8 cellular contexts compared by ENCODE assay signal in the genomic region with DNA sequence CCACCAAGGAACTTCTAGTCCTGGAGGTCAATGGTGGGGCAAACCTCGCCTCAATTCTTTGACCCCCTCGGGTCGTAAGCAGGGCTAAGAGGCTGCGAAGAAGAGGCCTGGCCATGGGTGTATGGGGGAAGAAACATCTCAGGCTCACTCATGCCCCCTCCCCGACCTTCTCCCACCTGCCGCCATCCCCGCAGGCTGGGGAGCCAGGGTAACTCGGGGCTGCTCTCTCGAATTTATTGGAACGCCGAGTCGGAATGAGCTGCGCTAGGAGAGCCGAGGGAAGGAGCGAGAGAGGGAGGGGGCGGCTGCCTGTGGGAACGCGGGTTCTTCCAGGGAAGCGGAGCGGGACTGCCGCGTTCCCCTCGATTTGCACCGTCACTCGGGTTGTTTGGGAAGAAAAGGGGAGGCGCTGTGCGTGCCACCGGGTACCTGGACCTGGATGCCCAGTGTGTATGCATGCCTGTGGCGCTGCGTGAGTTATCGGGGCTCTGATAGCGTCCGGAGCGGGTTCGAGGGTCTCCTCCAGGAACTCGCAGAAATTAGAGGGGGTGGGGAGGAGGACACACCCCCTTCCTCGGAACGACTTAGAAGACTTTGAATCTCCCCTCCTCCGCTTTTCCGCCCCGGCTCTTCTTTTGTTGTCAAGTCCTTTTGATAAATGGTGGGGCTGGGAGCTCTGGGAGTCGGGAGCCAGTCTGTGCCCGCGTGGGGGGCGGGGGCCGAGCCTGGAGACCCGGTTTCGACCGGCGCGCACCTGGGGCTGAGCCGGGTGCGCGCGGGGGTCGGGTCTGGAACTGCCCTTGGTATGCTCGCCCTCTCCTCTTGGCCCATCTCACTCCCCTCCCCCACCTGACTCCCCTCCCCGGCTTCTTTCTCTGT. TPM values are rescaled to one million over a fixed set of nuclear protein-coding genes. Genes with fewer than 3 reads are reported as not detected.
DNase-seq lines count a peak whose midpoint lies in the region; FAIRE-seq and TF ChIP-seq lines count a peak whose summit lies in the region.

No MANE protein-coding gene starts in this region.

- H3K9me3 ChIP-seq in H1 (ENCODE audit: insufficient read depth in 2 of 2, low read depth in 1 of 2, low read length in 1 of 2) (no peaks in the 10 kb centered on the region; a peak in 1 of 4 replicates), mucosa of stomach (ENCODE audit: control insufficient read depth, low read length) (no peaks in the 10 kb centered on the region), Karpas-422 (ENCODE audit: low read length) (peaks cover 3% of the 10 kb centered on the region; the same call in 1 of the 2 replicates)

- in situ Hi-C loops in ACHN (cut with HindIII; ENCODE audit: low pct_ligation_motif_present, low pct_unique_long_range_greater_than_20kb, low sequenced_read_pairs): no loop called here

- H4K8ac ChIP-seq in H1 (ENCODE audit: extremely low read depth, insufficient read depth, low read length): no peak overlapping the region

- no peak overlapping the region for H3K27ac ChIP-seq in H1 (ENCODE audit: low read depth, low read length)
- H3K27ac ChIP-seq in Karpas-422 (ENCODE audit: low read length): no peak overlapping the region

- no peak for TF ChIP-seq EP300 in H1 (IDR thresholded peaks at IDR 0.05; ENCODE audit: borderline replicate concordance in 1 of 2, low read depth in 2 of 2, low read length in 2 of 2)

- no peak overlapping the region for H2AK5ac ChIP-seq in H1 (ENCODE audit: low read depth, low read length)

- H3K79me1 ChIP-seq in H1 (ENCODE audit: low read depth, low read length): no peaks in the 10 kb centered on the region

- WGBS in H1 (ENCODE audit: extremely low coverage in 1 of 2, insufficient coverage in 1 of 2, insufficient read length in 1 of 2, insufficient replicate concordance in 2 of 2, low coverage in 1 of 2, low lambda C conversion rate in 2 of 2, missing lambda C conversion rate in 1 of 2), 2 experiments: 1% methylated on average over 40 of the region's 58 CpGs; no CpG with 5 or more reads in 1 of the 2 experiments

- H2BK5ac ChIP-seq in H1 (ENCODE audit: low read depth, low read length): no peak overlapping the region

- no peak overlapping the region for H2BK120ac ChIP-seq in H1 (replicated peaks; ENCODE audit: low read depth, low read length)

- no peaks in the 10 kb centered on the region for H3K79me2 ChIP-seq in H1 (ENCODE audit: control insufficient read depth in 1 of 2, insufficient read depth in 2 of 2, low read length in 2 of 2)
- no peaks in the 10 kb centered on the region for H3K79me2 ChIP-seq in Karpas-422 (ENCODE audit: low read length)

- no peak for TF ChIP-seq POLR2A in H1 (IDR thresholded peaks at IDR 0.05; ENCODE audit: control extremely low read depth in 1 of 2, low read depth in 2 of 2, low read length in 2 of 2)

- H3K56ac ChIP-seq in H1 (replicated peaks; ENCODE audit: insufficient read length, low read depth, low read length): no peak overlapping the region

- H3K9ac ChIP-seq in H1 (replicated peaks in 1 of 4; ENCODE audit: extremely low read depth in 1 of 4, low read depth in 3 of 4, low read length in 3 of 4) (peak overlapping the region in 1 of 4 experiments; percentile 43; a peak in 2 of 7 replicates), mucosa of stomach (ENCODE audit: low read length) (peak overlapping the region; percentile 63), Karpas-422 (ENCODE audit: low read length) (no peak overlapping the region)

- no peak overlapping the region for H2BK20ac ChIP-seq in H1 (ENCODE audit: low read length)

- no peak for FAIRE-seq in H1 (lab: Jason Lieb, UNC)

- peak overlapping the region; percentile 84 for H2BK12ac ChIP-seq in H1 (ENCODE audit: low read depth, low read length)

- peak overlapping the region; percentile 95 for H3K18ac ChIP-seq in H1 (ENCODE audit: extremely low read depth, low read length)

- no peak for TF ChIP-seq RAD21 in H1 (IDR thresholded peaks at IDR 0.05 in 1 of 2, conservative IDR thresholded peaks at IDR 0.05 in 1 of 2; ENCODE audit: low read depth in 2 of 2, low read length in 2 of 2)

- no peak overlapping the region for H3K14ac ChIP-seq in H1 (ENCODE audit: insufficient read length)

- H4K91ac ChIP-seq in H1 (replicated peaks; ENCODE audit: insufficient read length, low read length): no peak overlapping the region

- TF ChIP-seq CTCF in GM06990 (IDR thresholded peaks at IDR 0.05; ENCODE audit: insufficient read depth, low read length, poor library complexity, severe bottlenecking) (no peak), H1 (IDR thresholded peaks at IDR 0.05; ENCODE audit: control extremely low read depth in 1 of 3, insufficient read depth in 1 of 3, low read depth in 1 of 3, low read length in 3 of 3) (no peak)

- H2AFZ ChIP-seq in H1 (ENCODE audit: low read length) (no peak overlapping the region), Karpas-422 (ENCODE audit: low read length) (no peak overlapping the region)

- peaks cover 2% of the 10 kb centered on the region; the same call in 1 of the 2 replicates for H3K27me3 ChIP-seq in GM06990 (replicated peaks; ENCODE audit: control insufficient read depth, insufficient read depth, low read length)
- H3K27me3 ChIP-seq in H1 (replicated peaks in 1 of 4; ENCODE audit: control insufficient read depth in 3 of 4, extremely low read depth in 1 of 4, insufficient read depth in 3 of 4, low read length in 3 of 4): peaks cover 81 to 99% (median 91%) of the 10 kb centered on the region in 4 experiments
- peaks cover 50% of the 10 kb centered on the region for H3K27me3 ChIP-seq in mucosa of stomach (ENCODE audit: control insufficient read depth, insufficient read depth, low read length)
- H3K27me3 ChIP-seq in Karpas-422 (ENCODE audit: low read length): no peaks in the 10 kb centered on the region

- no peak overlapping the region for H3K4ac ChIP-seq in H1 (replicated peaks; ENCODE audit: insufficient read length, low read depth, low read length)

- H3K36me3 ChIP-seq in GM06990 (ENCODE audit: control insufficient read depth, insufficient read depth, low read length) (no peaks in the 10 kb centered on the region), H1 (ENCODE audit: control insufficient read depth in 2 of 4, insufficient read depth in 4 of 4, low read length in 3 of 4) (peaks cover 0 to 10% (median 0%) of the 10 kb centered on the region in 4 experiments; a peak in 1 of 8 replicates), mucosa of stomach (ENCODE audit: control insufficient read depth, insufficient read depth, low read length) (no peaks in the 10 kb centered on the region), Karpas-422 (ENCODE audit: insufficient read depth, low read length) (no peaks in the 10 kb centered on the region)

- DNase-seq in ACHN: peak; percentile 61
- peak; percentile 26 for DNase-seq in GM06990 (ENCODE audit: extremely low read depth, insufficient read length)
- DNase-seq in RKO (ENCODE audit: low spot score): peak; percentile 70
- peak in 1 of 2 experiments; percentile 76 for DNase-seq in H1 (ENCODE audit: low read depth in 1 of 2, low spot score in 2 of 2)
- DNase-seq in cortex of kidney (lab: John Stamatoyannopoulos, UW): no peak
- no peak for DNase-seq in Karpas-422
- DNase-seq in HCEC 1CT: no peak

- POLR2A ChIA-PET in H1 (lab: Charles Lee; ENCODE audit: partially characterized antibody): no interaction called here

- H3K4me2 ChIP-seq in H1 (ENCODE audit: insufficient read depth in 1 of 2, low read depth in 2 of 2, low read length in 2 of 2) (peak overlapping the region; percentile 91 to 97), Karpas-422 (ENCODE audit: low read depth, low read length, poor library complexity, severe bottlenecking) (no peak overlapping the region)

- H3K4me3 ChIP-seq in GM06990 (replicated peaks; ENCODE audit: low read depth, low read length) (peak overlapping the region; percentile 61), H1 (ENCODE audit: extremely low read depth in 1 of 4, insufficient read depth in 2 of 4, low read depth in 3 of 4, low read length in 4 of 4) (peak overlapping the region; percentile 47 to 64 (median 56)), mucosa of stomach (ENCODE audit: low read length) (peak overlapping the region; percentile 57), Karpas-422 (ENCODE audit: low read length) (no peak overlapping the region)

- peaks cover 8 to 49% (median 33%) of the 10 kb centered on the region in 4 experiments for H3K4me1 ChIP-seq in H1 (replicated peaks in 1 of 4; ENCODE audit: control insufficient read depth in 3 of 4, insufficient read depth in 4 of 4, low read length in 3 of 4)
- peaks cover 50% of the 10 kb centered on the region for H3K4me1 ChIP-seq in mucosa of stomach (ENCODE audit: control insufficient read depth, insufficient read depth, low read length)
- H3K4me1 ChIP-seq in Karpas-422 (ENCODE audit: low read length): no peaks in the 10 kb centered on the region

- no peaks in the 10 kb centered on the region for H3K9me2 ChIP-seq in Karpas-422 (replicated peaks; ENCODE audit: insufficient read depth, low read length)

- H4K5ac ChIP-seq in H1 (ENCODE audit: insufficient read length, low read depth, low read length): no peak overlapping the region

- peaks cover 31% of the 10 kb centered on the region for H3K23me2 ChIP-seq in H1 (ENCODE audit: low read depth, low read length)

- no peak overlapping the region for H2BK15ac ChIP-seq in H1 (ENCODE audit: low read length)

- CTCF ChIA-PET in H1 (lab: Charles Lee; ENCODE audit: partially characterized antibody): interaction anchor here (0.7 to 2.3 kb wide), 5 partner anchors 8 to 900 kb away, joined by 3 to 11 read pairs (median 3); no protein-coding TSS in a partner anchor

- H4K20me1 ChIP-seq in H1 (replicated peaks in 1 of 2; ENCODE audit: control insufficient read depth in 1 of 2, insufficient read depth in 2 of 2, low read length in 2 of 2) (peaks cover 21 to 24% of the 10 kb centered on the region in 2 experiments), Karpas-422 (ENCODE audit: insufficient read depth, low read depth, low read length) (no peaks in the 10 kb centered on the region)

- no peak overlapping the region for H3K23ac ChIP-seq in H1 (ENCODE audit: insufficient read length)

RNA-seq across cellular contexts. Expression of gene ZNF503, which starts 1.8 kb away (rescaled TPM):
- total RNA-seq in H1 (2021; fragmentation: NEBNext Ultra II Directional; extraction: Animal tissue kit (Norgen Biotek cat#: 25700)): 0.13 and 0.27 TPM in 2 replicates
- 0.03 and 0.09 TPM in 2 replicates for polyA plus RNA-seq in H1 (2011; rRNA removed)
- polyA plus RNA-seq in H1 (2011; cell fraction: cytosol; rRNA removed): 0.05 TPM
- 0.13 TPM for polyA plus RNA-seq in H1 (2011; cell fraction: nucleus; rRNA removed)
- polyA plus RNA-seq in H1 (2012, experiment 1 of 2): 0.07 to 0.11 TPM (median 0.08 TPM) in 4 replicates
- 0.14 TPM for polyA plus RNA-seq in H1 (2012, experiment 2 of 2)
- polyA plus RNA-seq in H1 (2013, experiment 1 of 2): 0.20 TPM
- 0.13 TPM for polyA plus RNA-seq in H1 (2013, experiment 2 of 2)
- polyA minus RNA-seq in H1 (2011; rRNA and poly(A)+ RNA removed): not detected in 2 replicates
- not detected for polyA minus RNA-seq in H1 (2011; cell fraction: cytosol; rRNA and poly(A)+ RNA removed)
- 0.20 TPM for polyA minus RNA-seq in H1 (2011; cell fraction: nucleus; rRNA and poly(A)+ RNA removed)
- 0.04 TPM in 1 of 2 replicates, not detected in the other for total RNA-seq in Karpas-422 (2014; rRNA removed; shearing (Covaris generic); ENCODE audit: low replicate concordance)

RNA-seq across cellular contexts. Expression of gene LRMDA, which starts 28.0 kb away (rescaled TPM):
- total RNA-seq in H1 (2021; fragmentation: NEBNext Ultra II Directional; extraction: Animal tissue kit (Norgen Biotek cat#: 25700)): 0.86 and 2.4 TPM in 2 replicates
- 0.52 and 2.8 TPM in 2 replicates for polyA plus RNA-seq in H1 (2011; rRNA removed)
- polyA plus RNA-seq in H1 (2011; cell fraction: cytosol; rRNA removed): 1.9 TPM
- polyA plus RNA-seq in H1 (2011; cell fraction: nucleus; rRNA removed): 2.3 TPM
- polyA plus RNA-seq in H1 (2012, experiment 1 of 2): 1.3 to 4.1 TPM (median 3.0 TPM) in 4 replicates
- 0.24 TPM for polyA plus RNA-seq in H1 (2012, experiment 2 of 2)
- polyA plus RNA-seq in H1 (2013, experiment 1 of 2): 0.24 TPM
- polyA plus RNA-seq in H1 (2013, experiment 2 of 2): 0.39 TPM
- polyA minus RNA-seq in H1 (2011; rRNA and poly(A)+ RNA removed): 0.63 and 4.4 TPM in 2 replicates
- 1.1 TPM for polyA minus RNA-seq in H1 (2011; cell fraction: cytosol; rRNA and poly(A)+ RNA removed)
- 5.4 TPM for polyA minus RNA-seq in H1 (2011; cell fraction: nucleus; rRNA and poly(A)+ RNA removed)
- not detected in 2 replicates for total RNA-seq in Karpas-422 (2014; rRNA removed; shearing (Covaris generic); ENCODE audit: low replicate concordance)

Comparison
In these comparisons a context has a peak if more than half of its experiments do, and no peak if none do; other contexts are left out.
1. DNase-seq: peak in ACHN (single experiment), GM06990 (single experiment) and RKO (single experiment); none in cortex of kidney (single experiment), Karpas-422 (single experiment) and HCEC 1CT (single experiment).